In the genomic region with DNA sequence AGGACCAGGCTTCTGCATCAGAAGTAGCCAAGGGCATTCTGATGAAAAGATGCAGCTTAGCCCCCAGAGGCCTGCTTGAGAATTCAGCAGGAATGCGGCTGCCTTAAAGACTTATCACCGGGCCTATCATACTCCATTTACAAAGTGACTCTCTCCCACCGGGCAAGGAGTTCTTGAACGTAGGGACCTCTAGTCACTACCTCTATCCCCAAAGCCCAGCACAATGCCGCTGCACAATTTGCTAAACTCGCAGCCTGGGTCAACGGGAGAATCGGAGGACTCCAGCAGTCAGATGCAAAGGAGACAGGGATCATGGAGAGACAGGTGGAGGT, we compare ENCODE assay signal across 8 cellular contexts. TPM values are rescaled to one million over a fixed set of nuclear protein-coding genes. Genes with fewer than 3 reads are reported as not detected.
A peak's percentile ranks its signal among the peaks of the same experiment; 100 is the strongest.
DNase-seq lines count a peak whose midpoint lies in the region; ATAC-seq and TF ChIP-seq lines count a peak whose summit lies in the region.

No MANE protein-coding gene starts in this region.

- ATAC-seq in activated T-cell treated with anti-CD3 and anti-CD28 coated beads, Interleukin-2, amount 50 U/mL, for 72 hours (replicated peaks in 1 of 2), result no peak
- peak; percentile 10 for ATAC-seq in HG03060 (IDR thresholded peaks at IDR 0.05; ENCODE audit: low read depth, unreplicated experiment)
- peak in 3 of 4 experiments; percentile 2 to 4 (median 2) for ATAC-seq in T-cell (replicated peaks in 1 of 4)

- H3K27ac ChIP-seq in ovary, result peak overlapping the region; percentile 15 to 89

- WGBS in ovary, 3 donors, result 0% methylated on average over 8 of the region's 8 CpGs

- TF ChIP-seq CTCF in fibroblast of the aortic adventitia (IDR thresholded peaks at IDR 0.05; ENCODE audit: insufficient read depth, low read length) (no peak), ovary (IDR thresholded peaks at IDR 0.05) (no peak)

- H3K9me3 Mint-ChIP-seq in activated T-cell treated with anti-CD3 and anti-CD28 coated beads, Interleukin-2, amount 50 U/mL, for 72 hours, result no peaks in the 10 kb centered on the region
- H3K9me3 Mint-ChIP-seq in T-cell, result no peaks in the 10 kb centered on the region

- CTCF ChIA-PET in T-cell (lab: Charles Lee), result interaction anchor here in 1 of 2 donors (0.6 to 1.2 kb wide), 3 partner anchors 17 to 1893 kb away, joined by 3 read pairs; a partner anchor contains a TSS

- no peak for TF ChIP-seq POLR2A in ovary (IDR thresholded peaks at IDR 0.05)

- H3K36me3 ChIP-seq in ovary, result no peaks in the 10 kb centered on the region

- peak overlapping the region; percentile 91 to 99 for H3K4me3 Mint-ChIP-seq in activated T-cell treated with anti-CD3 and anti-CD28 coated beads, Interleukin-2, amount 50 U/mL, for 72 hours
- peak overlapping the region; percentile 98 to 99 (median 99) for H3K4me3 Mint-ChIP-seq in T-cell

- H3K4me1 Mint-ChIP-seq in activated T-cell treated with anti-CD3 and anti-CD28 coated beads, Interleukin-2, amount 50 U/mL, for 72 hours (ENCODE audit: low read depth), result peaks cover 43% of the 10 kb centered on the region
- peaks cover 41 to 44% (median 42%) of the 10 kb centered on the region in 3 donors for H3K4me1 Mint-ChIP-seq in T-cell

- intact Hi-C loops in ovary (cut with DNase I), result no loop called here

- peaks cover 7% of the 10 kb centered on the region for H3K4me1 ChIP-seq in ovary (ENCODE audit: insufficient read depth)

- peak overlapping the region; percentile 99 for H3K4me3 ChIP-seq in fibroblast of the aortic adventitia (ENCODE audit: low read depth, low read length)
- peak overlapping the region; percentile 70 for H3K4me3 ChIP-seq in ovary

- no peak for DNase-seq in activated T-cell treated with anti-CD3 and anti-CD28 coated beads, Interleukin-2, amount 50 U/mL, for 72 hours
- no peak for DNase-seq in activated T-cell treated with anti-CD3 and anti-CD28 coated beads, Interleukin-2, amount 50 U/mL, for 1 hour
- DNase-seq in T-cell, result no peak
- peak; percentile 51 for DNase-seq in fibroblast of the aortic adventitia (ENCODE audit: low read depth)
- no peak for DNase-seq in ovary
- DNase-seq in NCI-H1694 (lab: John Stamatoyannopoulos, UW), result no peak
- DNase-seq in Ammon's horn (ENCODE audit: low spot score), result no peak

- H3K9me3 ChIP-seq in ovary, result no peaks in the 10 kb centered on the region

- TF ChIP-seq EP300 in ovary (IDR thresholded peaks at IDR 0.05), result no peak

- peaks cover 2 to 10% of the 10 kb centered on the region in 2 donors for H3K36me3 Mint-ChIP-seq in activated T-cell treated with anti-CD3 and anti-CD28 coated beads, Interleukin-2, amount 50 U/mL, for 72 hours (ENCODE audit: insufficient read depth in 2 of 2)
- peaks cover 12% of the 10 kb centered on the region for H3K36me3 Mint-ChIP-seq in T-cell

- H3K27ac Mint-ChIP-seq in activated T-cell treated with anti-CD3 and anti-CD28 coated beads, Interleukin-2, amount 50 U/mL, for 72 hours, result peak overlapping the region; percentile 84
- H3K27ac Mint-ChIP-seq in T-cell, result peak overlapping the region; percentile 95 to 97

- H3K27me3 ChIP-seq in ovary, result no peaks in the 10 kb centered on the region

- POLR2A ChIA-PET in T-cell (lab: Charles Lee), result interaction anchor here in 1 of 2 donors (0.6 kb wide), 1 partner anchor 381 kb away, joined by 3 read pairs; no protein-coding TSS in a partner anchor

- no peaks in the 10 kb centered on the region for H3K27me3 Mint-ChIP-seq in activated T-cell treated with anti-CD3 and anti-CD28 coated beads, Interleukin-2, amount 50 U/mL, for 72 hours (ENCODE audit: low read depth)
- no peaks in the 10 kb centered on the region for H3K27me3 Mint-ChIP-seq in T-cell

RNA-seq across cellular contexts. Expression of a gene that starts 0.7 kb away (rescaled TPM):
- total RNA-seq in activated T-cell treated with anti-CD3 and anti-CD28 coated beads, Interleukin-2, amount 50 U/mL, for 72 hours, result 10 to 100 TPM; 14.2 to 18.7 TPM
- 10 to 100 TPM; 13.3 to 16.7 (median 14.3) TPM for total RNA-seq in T-cell
- 35.8 and 40.1 TPM in 2 replicates for total RNA-seq in fibroblast of the aortic adventitia (ENCODE audit: low replicate concordance)
- 10 to 100 TPM; 12.0 to 19.0 (median 16.5) TPM for total RNA-seq in ovary
- 10 to 100 TPM in 1 of 2 donors, 1 to 10 TPM in 1; 9.2 to 12.2 TPM for polyA plus RNA-seq in ovary

RNA-seq across cellular contexts. Expression of a gene that starts 27.8 kb away (rescaled TPM):
- total RNA-seq in activated T-cell treated with anti-CD3 and anti-CD28 coated beads, Interleukin-2, amount 50 U/mL, for 72 hours, result not detected
- total RNA-seq in T-cell (not detected), fibroblast of the aortic adventitia (ENCODE audit: low replicate concordance) (not detected in 2 replicates), ovary (not detected)
- polyA plus RNA-seq in ovary, result not detected

RNA-seq across cellular contexts. Expression of a gene that starts 39.0 kb away (rescaled TPM):
- total RNA-seq in activated T-cell treated with anti-CD3 and anti-CD28 coated beads, Interleukin-2, amount 50 U/mL, for 72 hours, result not detected
- total RNA-seq in T-cell (not detected), fibroblast of the aortic adventitia (ENCODE audit: low replicate concordance) (not detected in 2 replicates), ovary (not detected)
- polyA plus RNA-seq in ovary, result not detected

Comparison
In these comparisons a context has a peak if more than half of its experiments do, and no peak if none do; other contexts are left out.
1. ATAC-seq: peak in HG03060 (single experiment) and T-cell (3 of 4); none in activated T-cell treated with anti-CD3 and anti-CD28 coated beads, Interleukin-2, amount 50 U/mL, for 72 hours (0 of 2).